14 cellular contexts compared by ENCODE assay signal in genomic region chr11:10349281-10349665, GRCh38.
"Had no signal": no experiment of that assay in that cellular context is flagged by ENCODE, and none has a peak within 500 bp of the region (broad histone marks: within the 10 kb centered on the region; RNA-seq: fewer than 3 reads in every experiment).

No MANE protein-coding gene starts in this region.

- H3K9me3 ChIP-seq: prostate gland, right lobe of liver had no signal

- H3K4me1 Mint-ChIP-seq: activated CD4-positive, alpha-beta T cell treated with anti-CD3 and anti-CD28 coated beads, Interleukin-2, amount 10 ng/mL, durations not matched to agents 7 days and 5 days; immature natural killer cell had no signal

- H3K4me1 ChIP-seq: prostate gland had no signal

- H3K27me3 ChIP-seq: dorsolateral prefrontal cortex, right lobe of liver had no signal

- H3K36me3 ChIP-seq: prostate gland, right lobe of liver had no signal

- DNase-seq: activated CD4-positive, alpha-beta T cell treated with anti-CD3 and anti-CD28 coated beads, Interleukin-2, amount 10 ng/mL, durations not matched to agents 7 days and 5 days; activated CD4-positive, CD25-positive, alpha-beta regulatory T cell; activated naive CD4-positive, alpha-beta T cell treated with anti-CD3 and anti-CD28 coated beads, Interleukin-2, amount 50 U/mL, for 16 hours; activated T-cell treated with anti-CD3 and anti-CD28 coated beads for 4 hours; dorsolateral prefrontal cortex; hypothalamus; immature natural killer cell; left colon; occipital lobe; right lobe of liver; stimulated activated CD4-positive, alpha-beta T cell treated with anti-CD3 and anti-CD28 coated beads, Interleukin-2, amount 100 ng/mL, for 48 hours had no signal

- H3K27ac ChIP-seq: dorsolateral prefrontal cortex, prostate gland, right lobe of liver had no signal

- H3K27ac Mint-ChIP-seq: activated CD4-positive, alpha-beta T cell treated with anti-CD3 and anti-CD28 coated beads, Interleukin-2, amount 10 ng/mL, durations not matched to agents 7 days and 5 days; immature natural killer cell; nephron; stimulated activated naive CD8-positive, alpha-beta T cell treated with anti-CD3 and anti-CD28 coated beads, Interleukin-15, Interleukin-2, amounts not matched to agents 100 ng/mL and 50 ng/mL, for 24 hours had no signal

- H3K9me3 Mint-ChIP-seq: activated CD4-positive, alpha-beta T cell treated with anti-CD3 and anti-CD28 coated beads, Interleukin-2, amount 10 ng/mL, durations not matched to agents 7 days and 5 days; immature natural killer cell; nephron; stimulated activated naive CD8-positive, alpha-beta T cell treated with anti-CD3 and anti-CD28 coated beads, Interleukin-15, Interleukin-2, amounts not matched to agents 100 ng/mL and 50 ng/mL, for 24 hours had no signal

- H3K36me3 Mint-ChIP-seq: immature natural killer cell had no signal

- H3K4me3 Mint-ChIP-seq: activated CD4-positive, alpha-beta T cell treated with anti-CD3 and anti-CD28 coated beads, Interleukin-2, amount 10 ng/mL, durations not matched to agents 7 days and 5 days; immature natural killer cell; nephron; stimulated activated naive CD8-positive, alpha-beta T cell treated with anti-CD3 and anti-CD28 coated beads, Interleukin-15, Interleukin-2, amounts not matched to agents 100 ng/mL and 50 ng/mL, for 24 hours had no signal

- H3K4me3 ChIP-seq: dorsolateral prefrontal cortex, prostate gland, right lobe of liver had no signal
